Comparison of ENCODE assay signal across 1 cellular context in genomic region chr22:37533995-37534394, GRCh38.
TF ChIP-seq lines count a peak whose summit lies in the region.

No MANE protein-coding gene starts in this region.

TF ChIP-seq in HepG2, 621 proteins besides CTCF, POLR2A, EP300 and RAD21:
- TF ChIP-seq HMG20B (CRISPR knock-in tag; conservative IDR thresholded peaks at IDR 0.05) (0 out of 2 replicates have a peak, but pooled peaks have one; percentile 33), FOSL1 (CRISPR knock-in tag; IDR thresholded peaks at IDR 0.05; ENCODE audit: borderline replicate concordance) (0 out of 2 replicates have a peak, but pooled peaks have one; percentile 15), ZNF629 (CRISPR knock-in tag; conservative IDR thresholded peaks at IDR 0.05) (no peak), NCOA1 (CRISPR knock-in tag; IDR thresholded peaks at IDR 0.05) (no peak), SAP130 (CRISPR knock-in tag; IDR thresholded peaks at IDR 0.05; ENCODE audit: low read depth) (peak; percentile 33; the same call in 1 of the 2 replicates), HHEX (CRISPR knock-in tag; IDR thresholded peaks at IDR 0.05) (peak; percentile 87), ZNF230 (CRISPR knock-in tag; IDR thresholded peaks at IDR 0.05) (no peak), TBX3 (IDR thresholded peaks at IDR 0.05; ENCODE audit: borderline replicate concordance) (peak; percentile 91; the same call in 1 of the 2 replicates), SMAD3 (CRISPR knock-in tag; IDR thresholded peaks at IDR 0.05) (no peak), BHLHE40 (IDR thresholded peaks at IDR 0.05; ENCODE audit: low read length) (peak; percentile 13; the same call in 1 of the 2 replicates), RERE (CRISPR knock-in tag; IDR thresholded peaks at IDR 0.05; ENCODE audit: low read depth) (peak; percentile 53; the same call in 1 of the 2 replicates), EZH2 (conservative IDR thresholded peaks at IDR 0.05; ENCODE audit: low read depth, low read length) (no peak), SOX13 (IDR thresholded peaks at IDR 0.05) (no peak), SOX13 (CRISPR knock-in tag; conservative IDR thresholded peaks at IDR 0.05 in 1 of 2, IDR thresholded peaks at IDR 0.05 in 1 of 2) (no peak), TBX2 (CRISPR knock-in tag; IDR thresholded peaks at IDR 0.05; ENCODE audit: borderline replicate concordance) (peak; percentile 68), NR2C2 (CRISPR knock-in tag; IDR thresholded peaks at IDR 0.05; ENCODE audit: borderline replicate concordance) (no peak), CENPX (CRISPR knock-in tag; IDR thresholded peaks at IDR 0.05) (no peak), FOSL2 (CRISPR knock-in tag; IDR thresholded peaks at IDR 0.05) (peak; percentile 74), GMEB1 (CRISPR knock-in tag; IDR thresholded peaks at IDR 0.05; ENCODE audit: borderline replicate concordance) (no peak), ZNF883 (CRISPR knock-in tag; IDR thresholded peaks at IDR 0.05; ENCODE audit: not compliant biosample characterization) (no peak)
